In genomic region chr3:134600166-134600670, GRCh38 we compare ENCODE assay signal across 14 cellular contexts. TPM values are rescaled to one million over a fixed set of nuclear protein-coding genes. Genes with fewer than 3 reads are reported as not detected.
DNase-seq lines count a peak whose midpoint lies in the region; ATAC-seq and TF ChIP-seq lines count a peak whose summit lies in the region.
"Had no signal": no experiment of that assay in that cellular context is flagged by ENCODE, and none has a peak within 500 bp of the region (broad histone marks: within the 10 kb centered on the region; RNA-seq: fewer than 3 reads in every experiment).

No MANE protein-coding gene starts in this region.

- no peak overlapping the region for H3K4me3 ChIP-seq in astrocyte of the cerebellum (ENCODE audit: low read depth, low read length)
- H3K4me3 ChIP-seq: left ventricle myocardium inferior had no signal

- H3K27ac ChIP-seq in substantia nigra (ENCODE audit: low read depth, low read length, poor library complexity, severe bottlenecking): no peak overlapping the region
- H3K27ac ChIP-seq: epithelial cell of prostate, left ventricle myocardium inferior had no signal

- H3K4me1 Mint-ChIP-seq in naive thymus-derived CD8-positive, alpha-beta T cell: peaks cover 3 to 10% (median 8%) of the 10 kb centered on the region in 4 donors

- peak overlapping the region in 6 of 10 donors; percentile 15 to 65 (median 58) for H3K4me3 Mint-ChIP-seq in naive thymus-derived CD8-positive, alpha-beta T cell
- H3K4me3 Mint-ChIP-seq: natural killer cell had no signal

- H3K9me3 Mint-ChIP-seq in naive thymus-derived CD8-positive, alpha-beta T cell: no peaks in the 10 kb centered on the region
- H3K9me3 Mint-ChIP-seq: activated naive CD4-positive, alpha-beta T cell treated with anti-CD3 and anti-CD28 coated beads, Interleukin-2, amount 50 U/mL, for 72 hours; CD8-positive, alpha-beta T cell; natural killer cell had no signal

- no peaks in the 10 kb centered on the region for H3K36me3 Mint-ChIP-seq in naive thymus-derived CD8-positive, alpha-beta T cell
- H3K36me3 Mint-ChIP-seq: activated naive CD4-positive, alpha-beta T cell treated with anti-CD3 and anti-CD28 coated beads, Interleukin-2, amount 50 U/mL, for 72 hours; CD8-positive, alpha-beta T cell; natural killer cell had no signal

- peak; percentile 48 for DNase-seq in Daoy (ENCODE audit: low read depth)
- DNase-seq in astrocyte of the cerebellum (ENCODE audit: low read depth): peak; percentile 60
- DNase-seq in naive thymus-derived CD8-positive, alpha-beta T cell: no peak
- no peak for DNase-seq in NCI-H1694 treated with DMSO at 0.1 percent for 48 hours (lab: John Stamatoyannopoulos, UW)
- no peak for DNase-seq in SW 1271 (lab: John Stamatoyannopoulos, UW)
- DNase-seq in substantia nigra (lab: John Stamatoyannopoulos, UW): no peak
- DNase-seq in glomerular visceral epithelial cell (ENCODE audit: extremely low spot score): no peak

- in situ Hi-C loops in astrocyte of the cerebellum (cut with HindIII; ENCODE audit: low sequenced_read_pairs): no loop called here

- ATAC-seq in HG02759 (IDR thresholded peaks at IDR 0.05; ENCODE audit: unreplicated experiment): peak; percentile 15
- no peak for ATAC-seq in naive thymus-derived CD8-positive, alpha-beta T cell

- POLR2A ChIA-PET in naive thymus-derived CD8-positive, alpha-beta T cell (lab: Charles Lee): no interaction called here

- TF ChIP-seq CTCF in astrocyte of the cerebellum (IDR thresholded peaks at IDR 0.05; ENCODE audit: low read depth, low read length, missing control alignments): no peak

- peaks cover 0 to 14% (median 5%) of the 10 kb centered on the region in 5 donors for H3K27me3 Mint-ChIP-seq in naive thymus-derived CD8-positive, alpha-beta T cell

- no peak overlapping the region for H3K27ac Mint-ChIP-seq in naive thymus-derived CD8-positive, alpha-beta T cell
- H3K27ac Mint-ChIP-seq: activated naive CD4-positive, alpha-beta T cell treated with anti-CD3 and anti-CD28 coated beads, Interleukin-2, amount 50 U/mL, for 72 hours; CD8-positive, alpha-beta T cell; natural killer cell had no signal

RNA-seq across cellular contexts. Expression of gene KY, which starts 50.6 kb away (rescaled TPM):
- 1.5 and 2.6 TPM in 2 replicates for total RNA-seq in Daoy (2014; rRNA removed; shearing (Covaris generic))
- not detected for total RNA-seq in naive thymus-derived CD8-positive, alpha-beta T cell
- polyA plus RNA-seq in naive thymus-derived CD8-positive, alpha-beta T cell: not detected
- total RNA-seq: activated naive CD4-positive, alpha-beta T cell treated with anti-CD3 and anti-CD28 coated beads, Interleukin-2, amount 50 U/mL, for 72 hours; CD8-positive, alpha-beta T cell; HT1080 had no signal

Comparison
In these comparisons a context has a peak if more than half of its experiments do, and no peak if none do; other contexts are left out.
1. DNase-seq: peak in Daoy (single experiment) and astrocyte of the cerebellum (single experiment); none in naive thymus-derived CD8-positive, alpha-beta T cell (0 of 10), NCI-H1694 treated with DMSO at 0.1 percent for 48 hours (single experiment), SW 1271 (0 of 2), substantia nigra (0 of 49) and glomerular visceral epithelial cell (single experiment).